8 cellular contexts compared by ENCODE assay signal in genomic region chr22:20418211-20418788, GRCh38. TPM values are rescaled to one million over a fixed set of nuclear protein-coding genes. Genes with fewer than 3 reads are reported as not detected.
DNase-seq lines count a peak whose midpoint lies in the region; ATAC-seq, FAIRE-seq and TF ChIP-seq lines count a peak whose summit lies in the region.

No MANE protein-coding gene starts in this region.

- CTCF ChIA-PET in A673 (lab: Charles Lee) = interaction anchor here (0.6 to 1.6 kb wide), 20 partner anchors 9 to 1572 kb away, joined by 3 to 36 read pairs (median 6); partner anchors contain the start of gene KLHL22

- peak; percentile 96 to 97 for TF ChIP-seq RAD21 in liver (IDR thresholded peaks at IDR 0.05)

- peak; percentile 94 for TF ChIP-seq CTCF in A673 (conservative IDR thresholded peaks at IDR 0.05; ENCODE audit: low read depth, low read length)
- peak; percentile 94 for TF ChIP-seq CTCF in liver (IDR thresholded peaks at IDR 0.05; ENCODE audit: low read depth, low read length, missing input control)

- peak; percentile 56 for FAIRE-seq in GM19239 (lab: Jason Lieb, UNC)

- no peak for ATAC-seq in HG03521 (IDR thresholded peaks at IDR 0.05; ENCODE audit: unreplicated experiment)

- H3K4me3 ChIP-seq in A673 (ENCODE audit: low read depth, low read length, poor library complexity, severe bottlenecking) (peak overlapping the region; percentile 52), liver (ENCODE audit: low read depth in 1 of 3, low read length in 3 of 3) (peak overlapping the region in 2 of 3 donors; percentile 2 to 32)

- H3K27me3 ChIP-seq in A673 (replicated peaks; ENCODE audit: insufficient read depth, low read depth, low read length, poor library complexity) (no peaks in the 10 kb centered on the region), liver (ENCODE audit: control insufficient read depth in 4 of 4, insufficient read depth in 4 of 4, low read length in 3 of 4) (no peaks in the 10 kb centered on the region)

- H3K4me1 ChIP-seq in A673 (ENCODE audit: insufficient read depth, low read length, poor library complexity, severe bottlenecking) (no peaks in the 10 kb centered on the region), liver (ENCODE audit: control insufficient read depth in 4 of 4, insufficient read depth in 4 of 4, low read length in 3 of 4) (peaks cover 4 to 10% (median 7%) of the 10 kb centered on the region in 4 donors)

- H3K9me3 ChIP-seq in A673 (ENCODE audit: low read depth, low read length, poor library complexity, severe bottlenecking) (no peaks in the 10 kb centered on the region), liver (ENCODE audit: control insufficient read depth in 4 of 4, low read length in 3 of 4) (no peaks in the 10 kb centered on the region)

- WGBS in liver = 18% methylated on average over 42 of the region's 42 CpGs

- H3K27ac ChIP-seq in A673 (ENCODE audit: low read depth, low read length, poor library complexity, severe bottlenecking) = no peak overlapping the region
- no peak overlapping the region for H3K27ac ChIP-seq in liver (ENCODE audit: low read depth in 1 of 2, low read length in 2 of 2)

- no TSS peak for BruUV-seq in A673 (replicated peaks; lab: Mats Ljungman, UMichigan)

- no peaks in the 10 kb centered on the region for H3K36me3 ChIP-seq in A673 (ENCODE audit: insufficient read depth, low read length, poor library complexity, severe bottlenecking)
- H3K36me3 ChIP-seq in liver (ENCODE audit: control insufficient read depth in 4 of 4, insufficient read depth in 3 of 4, low read depth in 1 of 4, low read length in 3 of 4) = no peaks in the 10 kb centered on the region

- intact Hi-C loops in A673 (cut with micrococcal nuclease; ENCODE audit: unreplicated experiment) = loop anchor here (2.0 to 10.0 kb wide), 3 partner anchors 39 to 279 kb away; no protein-coding TSS in a partner anchor

- POLR2A ChIA-PET in A673 (lab: Charles Lee; ENCODE audit: low non-redundant PET) = interaction anchor here (0.6 to 0.7 kb wide), 2 partner anchors 99 to 155 kb away, joined by 3 to 24 read pairs; partner anchors contain the start of gene DGCR6L

- H3K9ac ChIP-seq in liver (ENCODE audit: low read depth in 1 of 2, low read length in 2 of 2) = no peak overlapping the region

- DNase-seq in A673 (ENCODE audit: low spot score) = peak; percentile 81
- peak; percentile 83 for DNase-seq in GM19239 (ENCODE audit: insufficient read length, low spot score)
- DNase-seq in NCI-H510A (lab: John Stamatoyannopoulos, UW) = peak; percentile 59
- peak; percentile 72 for DNase-seq in activated CD4-positive, alpha-beta T cell treated with anti-CD3 and anti-CD28 coated beads, Interleukin-2, amount 50 U/mL, for 1 hour
- peak; percentile 89 for DNase-seq in dermis blood vessel endothelial cell
- peak; percentile 57 to 68 for DNase-seq in stimulated activated CD4-positive, alpha-beta T cell treated with anti-CD3 and anti-CD28 coated beads, Interleukin-2, amount 100 ng/mL, for 48 hours

TF ChIP-seq in liver, 16 proteins besides CTCF, POLR2A, EP300 and RAD21:
- peak; percentile 38 for TF ChIP-seq REST (IDR thresholded peaks at IDR 0.05)
- TF ChIP-seq YY1 (IDR thresholded peaks at IDR 0.05) = peak; percentile 26
- no peak for TF ChIP-seq FOXA2 (IDR thresholded peaks at IDR 0.05)
TF ChIP-seq in liver: peak in this region for 2.

RNA-seq across cellular contexts. Expression of gene SCARF2, which starts 19.3 kb away (rescaled TPM):
- total RNA-seq in A673 (2021) = 1.4 and 1.7 TPM in 2 replicates
- 9.7 and 12.0 TPM in 2 replicates for total RNA-seq in dermis blood vessel endothelial cell
- 1 to 10 TPM; 1.7 to 2.0 TPM for total RNA-seq in liver
- 1 to 10 TPM in 1 of 2 donors, under 1 TPM in 1; 0.15 to 1.7 TPM for polyA plus RNA-seq in liver

RNA-seq across cellular contexts. Expression of gene ZNF74, which starts 24.3 kb away (rescaled TPM):
- total RNA-seq in A673 (2021) = 37.2 and 37.7 TPM in 2 replicates
- total RNA-seq in dermis blood vessel endothelial cell = 19.7 and 21.3 TPM in 2 replicates
- total RNA-seq in liver = 1 to 10 TPM; 3.8 to 5.0 TPM
- 1 to 10 TPM in 1 of 2 donors, under 1 TPM in 1; 0.99 to 2.3 TPM for polyA plus RNA-seq in liver
